18 cellular contexts compared by ENCODE assay signal in genomic region chr14:24874514-24875202, GRCh38.
A peak's percentile ranks its signal among the peaks of the same experiment; 100 is the strongest.
DNase-seq lines count a peak whose midpoint lies in the region; ATAC-seq, FAIRE-seq and TF ChIP-seq lines count a peak whose summit lies in the region.
"Had no signal": no experiment of that assay in that cellular context is flagged by ENCODE, and none has a peak within 500 bp of the region (broad histone marks: within the 10 kb centered on the region; RNA-seq: fewer than 3 reads in every experiment).

No MANE protein-coding gene starts in this region.

- H3K27me3 Mint-ChIP-seq in dendritic cell treated with granulocyte-macrophage colony-stimulating factor and Interleukin-4, amounts not matched to agents 40 ng/mL and 50 ng/mL, for 4 days = peaks cover 2% of the 10 kb centered on the region
- no peaks in the 10 kb centered on the region for H3K27me3 Mint-ChIP-seq in osteocyte (ENCODE audit: unreplicated experiment)

- peak; percentile 78 for FAIRE-seq in HepG2 (lab: Jason Lieb, UNC)
- FAIRE-seq: GM12891, GM19239, H1 had no signal

- H4K20me1 ChIP-seq in HepG2 (ENCODE audit: insufficient read depth, low read length) = no peaks in the 10 kb centered on the region
- H4K20me1 ChIP-seq: BLaER1 treated with 17β-estradiol and CSF1 and Interleukin-3, amounts not matched to agents 10 nM and 100 nM had no signal

- H3K9me3 ChIP-seq in HepG2 (ENCODE audit: low read length) = no peaks in the 10 kb centered on the region
- H3K9me3 ChIP-seq: BLaER1 treated with 17β-estradiol and CSF1 and Interleukin-3, amounts not matched to agents 10 nM and 100 nM; HAP-1 had no signal

- CTCF ChIA-PET in HepG2 (lab: Yijun Ruan, JAX; ENCODE audit: low intra/inter-chr PET ratio, low total read pairs) = no interaction called here

- H3K79me2 ChIP-seq in HepG2 (ENCODE audit: insufficient read depth, low read length) = no peaks in the 10 kb centered on the region

- H3K9me3 Mint-ChIP-seq in dendritic cell treated with granulocyte-macrophage colony-stimulating factor and Interleukin-4, amounts not matched to agents 40 ng/mL and 50 ng/mL, for 4 days = no peaks in the 10 kb centered on the region
- no peaks in the 10 kb centered on the region for H3K9me3 Mint-ChIP-seq in osteocyte (ENCODE audit: unreplicated experiment)
- H3K9me3 Mint-ChIP-seq: HFFc6, IgD-negative memory B cell had no signal

- peak; percentile 97 for ATAC-seq in HepG2
- ATAC-seq in GM21619 (IDR thresholded peaks at IDR 0.05; ENCODE audit: unreplicated experiment) = no peak
- no peak for ATAC-seq in GM18861 (IDR thresholded peaks at IDR 0.05; ENCODE audit: unreplicated experiment)

- peaks cover 58% of the 10 kb centered on the region for H3K4me1 ChIP-seq in HepG2 (ENCODE audit: insufficient read depth, low read length)
- H3K4me1 ChIP-seq: HAP-1 had no signal

- TF ChIP-seq EP300 in HepG2 (IDR thresholded peaks at IDR 0.05; ENCODE audit: low read depth in 2 of 2, low read length in 2 of 2) = peak in 1 of 2 experiments; percentile 36; a peak in 1 of 4 replicates
- no peak for TF ChIP-seq EP300 in HepG2 (CRISPR knock-in tag; IDR thresholded peaks at IDR 0.05; ENCODE audit: borderline replicate concordance)

- TF ChIP-seq POLR2A in HepG2 (IDR thresholded peaks at IDR 0.05; ENCODE audit: insufficient read depth in 1 of 2, low read depth in 2 of 2, low read length in 2 of 2) = no peak

- H3K4me3 Mint-ChIP-seq in dendritic cell treated with granulocyte-macrophage colony-stimulating factor and Interleukin-4, amounts not matched to agents 40 ng/mL and 50 ng/mL, for 4 days = no peak overlapping the region
- no peak overlapping the region for H3K4me3 Mint-ChIP-seq in osteocyte (ENCODE audit: unreplicated experiment)
- H3K4me3 Mint-ChIP-seq: CD4-positive, CD25-positive, alpha-beta regulatory T cell; HFFc6; IgD-negative memory B cell had no signal

- H3K27ac ChIP-seq in HepG2 (ENCODE audit: extremely low read length, insufficient read depth, low read length) = peak overlapping the region; percentile 1
- H3K27ac ChIP-seq: BLaER1 treated with 17β-estradiol and CSF1 and Interleukin-3, amounts not matched to agents 10 nM and 100 nM had no signal

- H2AFZ ChIP-seq in HepG2 (ENCODE audit: low read length) = peak overlapping the region; percentile 3

- DNase-seq in HuH-7 (ENCODE audit: low spot score) (peak; percentile 34), HepG2 (ENCODE audit: low spot score) (peak; percentile 86), osteocyte (ENCODE audit: extremely low spot score, unreplicated experiment) (no peak), DMS153 treated with DMSO at 0.1 percent for 48 hours (lab: John Stamatoyannopoulos, UW; ENCODE audit: unreplicated experiment) (no peak)
- no peak for DNase-seq in NK-92 treated with Interleukin-12 subunit alpha and Interleukin-12 subunit beta, amount 100 ng/mL, for 24 hours (lab: John Stamatoyannopoulos, UW)
- DNase-seq: ACHN; CD4-positive, CD25-positive, alpha-beta regulatory T cell; DMS79; HFFc6 had no signal

- H3K27ac Mint-ChIP-seq in dendritic cell treated with granulocyte-macrophage colony-stimulating factor and Interleukin-4, amounts not matched to agents 40 ng/mL and 50 ng/mL, for 4 days = peak overlapping the region; percentile 41
- H3K27ac Mint-ChIP-seq in osteocyte (ENCODE audit: unreplicated experiment) = peak overlapping the region; percentile 45
- H3K27ac Mint-ChIP-seq: CD4-positive, CD25-positive, alpha-beta regulatory T cell; IgD-negative memory B cell had no signal

- H3K4me1 Mint-ChIP-seq in dendritic cell treated with granulocyte-macrophage colony-stimulating factor and Interleukin-4, amounts not matched to agents 40 ng/mL and 50 ng/mL, for 4 days (ENCODE audit: low read depth) = peaks cover 43% of the 10 kb centered on the region
- peaks cover 38% of the 10 kb centered on the region for H3K4me1 Mint-ChIP-seq in osteocyte (ENCODE audit: unreplicated experiment)
- H3K4me1 Mint-ChIP-seq: CD4-positive, CD25-positive, alpha-beta regulatory T cell; IgD-negative memory B cell had no signal

- peak overlapping the region in 1 of 3 experiments; percentile 31; a peak in 2 of 6 replicates for H3K4me3 ChIP-seq in HepG2 (replicated peaks in 1 of 3; ENCODE audit: insufficient read depth in 1 of 3, low read depth in 2 of 3, low read length in 3 of 3)
- H3K4me3 ChIP-seq: BLaER1 treated with 17β-estradiol and CSF1 and Interleukin-3, amounts not matched to agents 10 nM and 100 nM; HAP-1 had no signal

- no peaks in the 10 kb centered on the region for H3K36me3 ChIP-seq in HepG2 (replicated peaks in 1 of 2; ENCODE audit: control insufficient read depth in 1 of 2, insufficient read depth in 2 of 2, low read length in 2 of 2)
- H3K36me3 ChIP-seq: BLaER1 treated with 17β-estradiol and CSF1 and Interleukin-3, amounts not matched to agents 10 nM and 100 nM; HAP-1 had no signal

- intact Hi-C loops in dendritic cell treated with granulocyte-macrophage colony-stimulating factor and Interleukin-4, amounts not matched to agents 40 ng/mL and 50 ng/mL, for 4 days (cut with micrococcal nuclease) = no loop called here
- intact Hi-C loops in HepG2 (cut with micrococcal nuclease; ENCODE audit: unreplicated experiment) = loop anchor here (1.0 to 2.0 kb wide), 2 partner anchors 35 to 58 kb away; no protein-coding TSS in a partner anchor

- TF ChIP-seq CTCF in HepG2 (CRISPR knock-in tag; IDR thresholded peaks at IDR 0.05) (no peak), osteocyte (IDR thresholded peaks at IDR 0.05) (no peak)

- H3K36me3 Mint-ChIP-seq in dendritic cell treated with granulocyte-macrophage colony-stimulating factor and Interleukin-4, amounts not matched to agents 40 ng/mL and 50 ng/mL, for 4 days (ENCODE audit: low read depth) = no peaks in the 10 kb centered on the region
- no peaks in the 10 kb centered on the region for H3K36me3 Mint-ChIP-seq in osteocyte (ENCODE audit: unreplicated experiment)
- H3K36me3 Mint-ChIP-seq: CD4-positive, CD25-positive, alpha-beta regulatory T cell; IgD-negative memory B cell had no signal

- H3K9ac ChIP-seq in HepG2 (ENCODE audit: insufficient read depth, low read depth, low read length) = no peak overlapping the region
- H3K9ac ChIP-seq: BLaER1 treated with 17β-estradiol and CSF1 and Interleukin-3, amounts not matched to agents 10 nM and 100 nM had no signal

- H3K4me2 ChIP-seq in HepG2 (ENCODE audit: low read depth, low read length) = peak overlapping the region; percentile 67

- H3K27me3 ChIP-seq in HepG2 (ENCODE audit: control insufficient read depth in 1 of 2, insufficient read depth in 2 of 2, low read length in 2 of 2) = no peaks in the 10 kb centered on the region
- H3K27me3 ChIP-seq: BLaER1 treated with 17β-estradiol and CSF1 and Interleukin-3, amounts not matched to agents 10 nM and 100 nM had no signal

- WGBS in HepG2 (ENCODE audit: low lambda C conversion rate) = 61% methylated on average over 8 of the region's 8 CpGs

- BruUV-seq in HepG2 (replicated peaks; lab: Mats Ljungman, UMichigan) = no TSS peak

- POLR2A ChIA-PET in HepG2 (lab: Yijun Ruan, JAX) = interaction anchor here (0.6 to 3.0 kb wide), 9 partner anchors 11 to 632 kb away, joined by 3 to 24 read pairs (median 3); no protein-coding TSS in a partner anchor

- in situ Hi-C loops in HepG2 (cut with HindIII; ENCODE audit: extremely low pct_ligation_motif_present, low pct_unique_long_range_greater_than_20kb) = no loop called here

- TF ChIP-seq RAD21 in HepG2 (CRISPR knock-in tag; IDR thresholded peaks at IDR 0.05) = no peak; the same call in 1 of the 2 replicates

TF ChIP-seq in HepG2, 621 proteins besides CTCF, POLR2A, EP300 and RAD21 (continues in another document):
- TF ChIP-seq ZNF34 (CRISPR knock-in tag; IDR thresholded peaks at IDR 0.05; ENCODE audit: borderline replicate concordance) (no peak), ZNF367 (CRISPR knock-in tag; IDR thresholded peaks at IDR 0.05; ENCODE audit: borderline replicate concordance) (no peak), GABPB1 (CRISPR knock-in tag; IDR thresholded peaks at IDR 0.05) (peak; percentile 31; the same call in 1 of the 2 replicates), GATAD2A (CRISPR knock-in tag; IDR thresholded peaks at IDR 0.05) (peak; percentile 86), ZBTB7B (CRISPR knock-in tag; IDR thresholded peaks at IDR 0.05) (peak; percentile 77), ZNF292 (CRISPR knock-in tag; IDR thresholded peaks at IDR 0.05; ENCODE audit: borderline replicate concordance, low read depth) (peak; percentile 97; the same call in 1 of the 2 replicates), RXRB (CRISPR knock-in tag; IDR thresholded peaks at IDR 0.05; ENCODE audit: borderline replicate concordance) (peak; percentile 71; the same call in 1 of the 2 replicates), KDM3A (CRISPR knock-in tag; IDR thresholded peaks at IDR 0.05; ENCODE audit: low read depth) (peak; percentile 64; the same call in 1 of the 2 replicates), LCORL (IDR thresholded peaks at IDR 0.05) (no peak), LCORL (CRISPR knock-in tag; IDR thresholded peaks at IDR 0.05) (peak; percentile 56; the same call in 1 of the 2 replicates), ZBTB20 (CRISPR knock-in tag; IDR thresholded peaks at IDR 0.05; ENCODE audit: borderline replicate concordance, low read depth) (peak; percentile 41; the same call in 1 of the 2 replicates), KDM1A (CRISPR knock-in tag; IDR thresholded peaks at IDR 0.05) (peak; percentile 95)
- TF ChIP-seq, protein P1, sequence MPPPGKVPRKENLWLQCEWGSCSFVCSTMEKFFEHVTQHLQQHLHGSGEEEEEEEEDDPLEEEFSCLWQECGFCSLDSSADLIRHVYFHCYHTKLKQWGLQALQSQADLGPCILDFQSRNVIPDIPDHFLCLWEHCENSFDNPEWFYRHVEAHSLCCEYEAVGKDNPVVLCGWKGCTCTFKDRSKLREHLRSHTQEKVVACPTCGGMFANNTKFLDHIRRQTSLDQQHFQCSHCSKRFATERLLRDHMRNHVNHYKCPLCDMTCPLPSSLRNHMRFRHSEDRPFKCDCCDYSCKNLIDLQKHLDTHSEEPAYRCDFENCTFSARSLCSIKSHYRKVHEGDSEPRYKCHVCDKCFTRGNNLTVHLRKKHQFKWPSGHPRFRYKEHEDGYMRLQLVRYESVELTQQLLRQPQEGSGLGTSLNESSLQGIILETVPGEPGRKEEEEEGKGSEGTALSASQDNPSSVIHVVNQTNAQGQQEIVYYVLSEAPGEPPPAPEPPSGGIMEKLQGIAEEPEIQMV (CRISPR knock-in tag; IDR thresholded peaks at IDR 0.05; ENCODE audit: low read depth) = no peak

Comparison
In these comparisons a context has a peak if more than half of its experiments do, and no peak if none do; other contexts are left out.
1. DNase-seq: peak in HuH-7 (single experiment) and HepG2 (single experiment); none in osteocyte (single experiment), DMS153 treated with DMSO at 0.1 percent for 48 hours (single experiment) and NK-92 treated with Interleukin-12 subunit alpha and Interleukin-12 subunit beta, amount 100 ng/mL, for 24 hours (single experiment).